ENCODE assay signal across 8 cellular contexts in the genomic region with DNA sequence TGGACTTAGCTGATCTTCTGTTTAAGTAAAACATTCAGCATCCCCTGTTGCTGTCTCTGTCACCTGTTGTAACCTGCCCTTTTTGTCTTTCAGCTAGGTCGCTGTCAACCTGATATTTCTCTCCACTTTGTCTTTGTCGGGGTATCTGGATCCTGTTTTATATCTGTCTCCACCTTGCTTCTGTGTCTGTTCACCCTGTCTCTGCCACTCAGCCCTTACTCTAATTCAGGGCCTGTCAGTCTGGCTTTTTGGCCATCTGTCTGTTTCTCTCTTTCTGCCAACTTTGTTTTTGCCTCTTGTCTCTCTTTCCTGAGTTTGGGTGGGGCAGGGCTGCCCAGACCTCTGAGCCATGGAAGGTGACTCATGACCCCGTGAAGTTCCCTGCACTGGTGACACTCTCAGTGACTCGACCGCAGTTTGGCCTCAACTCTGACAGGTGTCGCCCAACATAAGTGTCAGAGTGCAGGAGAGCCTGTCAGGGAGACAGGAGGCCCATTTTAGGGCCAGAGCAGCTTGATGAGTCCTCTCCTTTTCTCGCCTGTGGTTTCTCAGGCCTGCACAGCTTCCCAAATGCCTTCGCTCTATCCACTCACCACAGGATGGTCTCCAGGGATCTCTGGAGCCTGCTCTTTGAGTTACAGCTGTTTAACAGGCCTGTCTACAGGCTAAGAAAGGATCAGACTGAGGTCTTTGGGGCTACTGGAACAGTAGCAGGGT. TPM values are rescaled to one million over a fixed set of nuclear protein-coding genes. Genes with fewer than 3 reads are reported as not detected.
DNase-seq lines count a peak whose midpoint lies in the region; ATAC-seq and TF ChIP-seq lines count a peak whose summit lies in the region.

No MANE protein-coding gene starts in this region.

- intact Hi-C loops in ascending aorta (cut with DNase I), result loop anchor here (2.0 to 10.0 kb wide), 2 partner anchors 55 to 481 kb away; partner anchors contain the start of genes MVB12B and ZBTB34

- no peak for TF ChIP-seq CTCF in ascending aorta (IDR thresholded peaks at IDR 0.05)

- peaks cover 3% of the 10 kb centered on the region for H3K27me3 Mint-ChIP-seq in T-helper 1 cell treated with Interleukin-12 subunit alpha and Interleukin-12 subunit beta and Interleukin-4 antibody, amounts not matched to agents 30 μg/mL and 1 μg/mL, for 36 hours (ENCODE audit: low read depth)
- peaks cover 6 to 12% (median 11%) of the 10 kb centered on the region in 3 donors for H3K27me3 Mint-ChIP-seq in immature natural killer cell (ENCODE audit: low read depth in 3 of 3)

- peak; percentile 75 for ATAC-seq in HG03439 (IDR thresholded peaks at IDR 0.05; ENCODE audit: unreplicated experiment)

- H3K27ac ChIP-seq in ascending aorta, result peak overlapping the region; percentile 76 to 80

- H3K9me3 Mint-ChIP-seq in T-helper 1 cell treated with Interleukin-12 subunit alpha and Interleukin-12 subunit beta and Interleukin-4 antibody, amounts not matched to agents 30 μg/mL and 1 μg/mL, for 36 hours, result peaks cover 5% of the 10 kb centered on the region
- no peaks in the 10 kb centered on the region for H3K9me3 Mint-ChIP-seq in immature natural killer cell

- no peaks in the 10 kb centered on the region for H3K27me3 ChIP-seq in ascending aorta

- TF ChIP-seq POLR2A in GM19099 (IDR thresholded peaks at IDR 0.05; ENCODE audit: extremely low read depth, insufficient read length, low read depth), result peak; percentile 17

- H3K36me3 ChIP-seq in ascending aorta, result peaks cover 10 to 15% of the 10 kb centered on the region in 2 donors

- DNase-seq in AML-193 (lab: John Stamatoyannopoulos, UW) (peak; percentile 42 to 43), ascending aorta (ENCODE audit: low spot score in 2 of 2) (peak; percentile 56 to 78), immature natural killer cell (peak; percentile 80 to 83 (median 80)), SKM-1 (lab: John Stamatoyannopoulos, UW; ENCODE audit: unreplicated experiment) (no peak)
- peak; percentile 91 for DNase-seq in stimulated activated CD4-positive, alpha-beta T cell treated with anti-CD3 and anti-CD28 coated beads, Interleukin-1b, Interleukin-23, amount 100 ng/mL, for 48 hours

- peaks cover 27% of the 10 kb centered on the region for H3K4me1 Mint-ChIP-seq in T-helper 1 cell treated with Interleukin-12 subunit alpha and Interleukin-12 subunit beta and Interleukin-4 antibody, amounts not matched to agents 30 μg/mL and 1 μg/mL, for 36 hours (ENCODE audit: low read depth)
- peaks cover 34 to 57% of the 10 kb centered on the region in 2 donors for H3K4me1 Mint-ChIP-seq in immature natural killer cell

- H3K4me3 Mint-ChIP-seq in T-helper 1 cell treated with Interleukin-12 subunit alpha and Interleukin-12 subunit beta and Interleukin-4 antibody, amounts not matched to agents 30 μg/mL and 1 μg/mL, for 36 hours, result peak overlapping the region; percentile 94
- peak overlapping the region; percentile 90 to 100 (median 99) for H3K4me3 Mint-ChIP-seq in immature natural killer cell

- peaks cover 10 to 13% of the 10 kb centered on the region in 2 donors for H3K4me1 ChIP-seq in ascending aorta

- peak overlapping the region; percentile 98 for H3K27ac Mint-ChIP-seq in T-helper 1 cell treated with Interleukin-12 subunit alpha and Interleukin-12 subunit beta and Interleukin-4 antibody, amounts not matched to agents 30 μg/mL and 1 μg/mL, for 36 hours
- peak overlapping the region; percentile 97 to 100 (median 99) for H3K27ac Mint-ChIP-seq in immature natural killer cell

- no peaks in the 10 kb centered on the region for H3K9me3 ChIP-seq in ascending aorta

- H3K4me3 ChIP-seq in ascending aorta, result peak overlapping the region; percentile 89 to 97

- H3K36me3 Mint-ChIP-seq in T-helper 1 cell treated with Interleukin-12 subunit alpha and Interleukin-12 subunit beta and Interleukin-4 antibody, amounts not matched to agents 30 μg/mL and 1 μg/mL, for 36 hours (ENCODE audit: low read depth), result peaks cover 11% of the 10 kb centered on the region
- H3K36me3 Mint-ChIP-seq in immature natural killer cell, result peaks cover 0 to 5% (median 4%) of the 10 kb centered on the region in 3 donors

RNA-seq across cellular contexts. Expression of gene ZBTB43, which starts 0.9 kb away (rescaled TPM):
- total RNA-seq in ascending aorta, result 2.4 TPM
- polyA plus RNA-seq in immature natural killer cell, result 10 to 100 TPM in 2 of 3 donors, 1 to 10 TPM in 1; 7.0 to 14.6 (median 10.3) TPM

RNA-seq across cellular contexts. Expression of gene ZBTB34, which starts 54.7 kb away (rescaled TPM):
- 8.9 TPM for total RNA-seq in ascending aorta
- 1 to 10 TPM in 1 of 3 donors, under 1 TPM in 1, not detected in 1; 0.96 to 1.2 TPM for polyA plus RNA-seq in immature natural killer cell
